1 cellular context compared by ENCODE assay signal in genomic region chr6:100194535-100194934, GRCh38.
TF ChIP-seq lines count a peak whose summit lies in the region.

No MANE protein-coding gene starts in this region.

TF ChIP-seq in GM12878, 131 proteins besides CTCF, POLR2A, EP300 and RAD21 (continued from another document):
- TF ChIP-seq CEBPZ (IDR thresholded peaks at IDR 0.05; ENCODE audit: low read depth, low read length) (no peak), STAT3 (IDR thresholded peaks at IDR 0.05; ENCODE audit: low read depth, low read length) (no peak), ZNF217 (IDR thresholded peaks at IDR 0.05) (no peak), ATF7 (IDR thresholded peaks at IDR 0.05; ENCODE audit: low read depth) (peak; percentile 45; the same call in 1 of the 2 replicates), E4F1 (IDR thresholded peaks at IDR 0.05; ENCODE audit: borderline replicate concordance, partially characterized antibody) (no peak), TCF7 (IDR thresholded peaks at IDR 0.05; ENCODE audit: borderline replicate concordance) (peak; percentile 65), TAF1 (IDR thresholded peaks at IDR 0.05; ENCODE audit: borderline replicate concordance, low read depth, low read length) (no peak), DPF2 (IDR thresholded peaks at IDR 0.05) (no peak), NR2F1 (conservative IDR thresholded peaks at IDR 0.05) (peak; percentile 47; the same call in 1 of the 2 replicates), NFYA (IDR thresholded peaks at IDR 0.05; ENCODE audit: borderline replicate concordance, low read depth, low read length) (no peak), ASH2L (IDR thresholded peaks at IDR 0.05; ENCODE audit: borderline replicate concordance, low read depth) (no peak), CBX5 (IDR thresholded peaks at IDR 0.05; ENCODE audit: low read depth) (no peak), ZNF24 (IDR thresholded peaks at IDR 0.05) (no peak), RUNX3 (IDR thresholded peaks at IDR 0.05; ENCODE audit: low read length) (0 out of 2 replicates have a peak, but pooled peaks have one; percentile 11)
